ENCODE assay signal across 13 cellular contexts in genomic region chr3:134362670-134363380, GRCh38. TPM values are rescaled to one million over a fixed set of nuclear protein-coding genes. Genes with fewer than 3 reads are reported as not detected.
DNase-seq lines count a peak whose midpoint lies in the region; ATAC-seq and TF ChIP-seq lines count a peak whose summit lies in the region.
"Had no signal": no experiment of that assay in that cellular context is flagged by ENCODE, and none has a peak within 500 bp of the region (broad histone marks: within the 10 kb centered on the region; RNA-seq: fewer than 3 reads in every experiment).

No MANE protein-coding gene starts in this region.

- peak overlapping the region; percentile 100 for H3K27ac ChIP-seq in angular gyrus (ENCODE audit: low read depth, low read length)
- H3K27ac ChIP-seq in left lung, result peak overlapping the region; percentile 72 to 76
- H3K27ac ChIP-seq in brain microvascular endothelial cell, result no peak overlapping the region

- H3K27me3 ChIP-seq in H7 (ENCODE audit: control insufficient read depth, insufficient read depth, low read length) (no peaks in the 10 kb centered on the region), left lung (peaks cover 0 to 18% of the 10 kb centered on the region in 2 donors), BE2C (no peaks in the 10 kb centered on the region; the same call in 1 of the 2 replicates), brain microvascular endothelial cell (replicated peaks) (no peaks in the 10 kb centered on the region)
- H3K27me3 ChIP-seq: hepatocyte had no signal

- H3K4me3 Mint-ChIP-seq in stimulated activated effector memory CD8-positive, alpha-beta T cell treated with anti-CD3 and anti-CD28 coated beads, Interleukin-12 subunit alpha, Interleukin-12 subunit beta, amount 100 ng/mL, for 72 hours, result peak overlapping the region; percentile 66

- no peak overlapping the region for H3K4me3 ChIP-seq in H7 (ENCODE audit: insufficient read depth, low read depth, low read length)
- H3K4me3 ChIP-seq in left lung, result no peak overlapping the region
- H3K4me3 ChIP-seq in BE2C (ENCODE audit: low read depth, low read length), result no peak overlapping the region
- H3K4me3 ChIP-seq in brain microvascular endothelial cell (ENCODE audit: low read depth, low read length), result no peak overlapping the region
- H3K4me3 ChIP-seq: hepatocyte had no signal

- DNase-seq in H7 (peak; percentile 61), left lung (no peak), BE2C (no peak), brain microvascular endothelial cell (no peak)
- DNase-seq in stimulated activated effector memory CD8-positive, alpha-beta T cell treated with anti-CD3 and anti-CD28 coated beads, Interleukin-12 subunit alpha, Interleukin-12 subunit beta, amount 100 ng/mL, for 72 hours (ENCODE audit: low spot score in 2 of 2), result no peak
- DNase-seq: activated CD4-positive, alpha-beta T cell treated with anti-CD3 and anti-CD28 coated beads, Interleukin-2, amount 50 U/mL, for 1 hour; NCI-H1436; stimulated activated naive CD4-positive, alpha-beta T cell treated with Interleukin-2 at 50 U/mL for 16 hours had no signal

- intact Hi-C loops in left lung (cut with DNase I), result no loop called here

- H3K4me1 Mint-ChIP-seq in stimulated activated effector memory CD8-positive, alpha-beta T cell treated with anti-CD3 and anti-CD28 coated beads, Interleukin-12 subunit alpha, Interleukin-12 subunit beta, amount 100 ng/mL, for 72 hours, result peaks cover 29% of the 10 kb centered on the region

- peaks cover 70% of the 10 kb centered on the region for H3K36me3 ChIP-seq in H7 (replicated peaks; ENCODE audit: control insufficient read depth, insufficient read depth, low read length)
- H3K36me3 ChIP-seq in left lung, result peaks cover 4 to 87% of the 10 kb centered on the region in 2 donors
- no peaks in the 10 kb centered on the region for H3K36me3 ChIP-seq in BE2C
- H3K36me3 ChIP-seq in brain microvascular endothelial cell (replicated peaks), result peaks cover 93% of the 10 kb centered on the region

- no peaks in the 10 kb centered on the region for H3K36me3 Mint-ChIP-seq in stimulated activated effector memory CD8-positive, alpha-beta T cell treated with anti-CD3 and anti-CD28 coated beads, Interleukin-12 subunit alpha, Interleukin-12 subunit beta, amount 100 ng/mL, for 72 hours

- no peaks in the 10 kb centered on the region for H3K9me3 Mint-ChIP-seq in stimulated activated effector memory CD8-positive, alpha-beta T cell treated with anti-CD3 and anti-CD28 coated beads, Interleukin-12 subunit alpha, Interleukin-12 subunit beta, amount 100 ng/mL, for 72 hours

- ATAC-seq in left lung, result no peak
- ATAC-seq in stimulated activated effector memory CD8-positive, alpha-beta T cell treated with anti-CD3 and anti-CD28 coated beads, Interleukin-12 subunit alpha, Interleukin-12 subunit beta, amount 100 ng/mL, for 72 hours, result no peak
- ATAC-seq in HG02798 (IDR thresholded peaks at IDR 0.05; ENCODE audit: poor library complexity, unreplicated experiment), result no peak
- ATAC-seq in HG03442 (IDR thresholded peaks at IDR 0.05; ENCODE audit: unreplicated experiment), result no peak
- ATAC-seq: sciatic nerve had no signal

- H3K4me1 ChIP-seq in left lung (peaks cover 63 to 95% of the 10 kb centered on the region in 2 donors), BE2C (no peaks in the 10 kb centered on the region)

- TF ChIP-seq CTCF in left lung (IDR thresholded peaks at IDR 0.05) (no peak), BE2C (IDR thresholded peaks at IDR 0.05; ENCODE audit: low read depth, low read length) (no peak), brain microvascular endothelial cell (IDR thresholded peaks at IDR 0.05; ENCODE audit: low read depth, low read length, missing control alignments) (no peak)

- in situ Hi-C loops in brain microvascular endothelial cell (cut with HindIII; ENCODE audit: low pct_ligation_motif_present, low sequenced_read_pairs), result no loop called here

- no peak overlapping the region for H3K27ac Mint-ChIP-seq in stimulated activated effector memory CD8-positive, alpha-beta T cell treated with anti-CD3 and anti-CD28 coated beads, Interleukin-12 subunit alpha, Interleukin-12 subunit beta, amount 100 ng/mL, for 72 hours

- H3K9me3 ChIP-seq in left lung (no peaks in the 10 kb centered on the region), BE2C (no peaks in the 10 kb centered on the region)

RNA-seq across cellular contexts. Expression of gene AMOTL2, which starts 11.4 kb away (rescaled TPM):
- total RNA-seq in H7 (2014; rRNA removed; shearing (Covaris generic)), result 46.0 and 54.5 TPM in 2 replicates
- 100 to 1,000 TPM in 1 of 2 donors, 10 to 100 TPM in 1; 69.2 to 106 TPM for total RNA-seq in left lung
- 0.09 TPM for polyA plus RNA-seq in BE2C (2012; ENCODE audit: insufficient read depth, insufficient read length, low read depth)
